20 cellular contexts compared by ENCODE assay signal in the genomic region with DNA sequence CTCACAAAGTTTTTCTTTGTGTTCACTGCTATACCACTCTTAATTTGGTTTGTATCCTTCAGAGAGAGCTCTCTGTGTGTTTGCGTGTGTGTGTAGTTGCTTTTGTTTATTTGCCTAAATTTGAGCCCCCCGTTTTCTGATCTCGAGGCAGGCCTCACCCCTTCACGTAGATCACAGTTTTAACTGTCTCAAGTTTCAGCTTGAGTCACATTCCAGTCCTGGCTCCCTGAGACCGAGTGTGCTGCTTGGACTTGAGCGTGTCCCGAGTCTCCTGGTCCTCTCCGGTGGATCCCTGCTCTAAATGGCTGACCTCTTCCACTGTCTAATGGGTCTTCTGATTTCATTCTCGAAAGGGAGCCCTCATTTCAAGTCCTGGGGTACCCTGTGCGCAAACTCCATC.
"Had no signal": no experiment of that assay in that cellular context is flagged by ENCODE, and none has a peak within 500 bp of the region (broad histone marks: within the 10 kb centered on the region; RNA-seq: fewer than 3 reads in every experiment).

No MANE protein-coding gene starts in this region.

- DNase-seq: activated CD4-positive, alpha-beta memory T cell treated with anti-CD3 and anti-CD28 coated beads, Interleukin-2, amount 10 ng/mL, durations not matched to agents 7 days and 5 days; activated CD4-positive, alpha-beta T cell treated with anti-CD3 and anti-CD28 coated beads for 36 hours; activated CD4-positive, alpha-beta T cell treated with anti-CD3 and anti-CD28 coated beads, Interleukin-2, amount 50 U/mL, for 1 hour; activated CD8-positive, alpha-beta memory T cell treated with anti-CD3 and anti-CD28 coated beads, Interleukin-2, amount 50 U/mL, for 4 hours; activated effector memory CD4-positive, alpha-beta T cell treated with Interleukin-2 at 50 U/mL for 16 hours; activated naive CD4-positive, alpha-beta T cell; aorta; central memory CD4-positive, alpha-beta T cell; Kasumi-1; KBM-7; NCI-H1105 treated with DMSO at 0.1 percent for 48 hours; NCI-H1436 treated with DMSO at 0.1 percent for 48 hours; NCI-H187; NCI-H2081; NCI-H446; NCI-H524; SHP77 treated with DMSO at 0.1 percent for 48 hours; T-helper 17 cell had no signal

- ATAC-seq: activated CD4-positive, alpha-beta T cell treated with anti-CD3 and anti-CD28 coated beads for 36 hours; T-helper 17 cell had no signal

- H3K4me3 Mint-ChIP-seq: activated CD4-positive, alpha-beta memory T cell treated with anti-CD3 and anti-CD28 coated beads, Interleukin-2, amount 10 ng/mL, durations not matched to agents 7 days and 5 days; activated CD4-positive, alpha-beta T cell treated with anti-CD3 and anti-CD28 coated beads for 36 hours; activated naive CD4-positive, alpha-beta T cell treated with anti-CD3 and anti-CD28 coated beads, Interleukin-2, amount 50 U/mL, for 24 hours; activated T-helper 1 cell treated with anti-CD3 and anti-CD28 coated beads, Interleukin-12 subunit alpha, Interleukin-12 subunit beta, Interleukin-2, Interleukin-4 antibody, amounts not matched to agents 30 ng/mL and 10 ng/mL and 1 ng/mL, durations not matched to agents 14 hours and 24 hours and 36 hours; T-helper 17 cell had no signal

- H3K27me3 Mint-ChIP-seq: activated CD4-positive, alpha-beta memory T cell treated with anti-CD3 and anti-CD28 coated beads, Interleukin-2, amount 10 ng/mL, durations not matched to agents 7 days and 5 days; activated CD4-positive, alpha-beta T cell treated with anti-CD3 and anti-CD28 coated beads for 36 hours; activated naive CD4-positive, alpha-beta T cell treated with anti-CD3 and anti-CD28 coated beads, Interleukin-2, amount 50 U/mL, for 24 hours; T-helper 17 cell had no signal

- H3K27ac Mint-ChIP-seq: activated CD4-positive, alpha-beta memory T cell treated with anti-CD3 and anti-CD28 coated beads, Interleukin-2, amount 10 ng/mL, durations not matched to agents 7 days and 5 days; activated CD4-positive, alpha-beta T cell treated with anti-CD3 and anti-CD28 coated beads for 36 hours; activated naive CD4-positive, alpha-beta T cell treated with anti-CD3 and anti-CD28 coated beads, Interleukin-2, amount 50 U/mL, for 24 hours; activated T-helper 1 cell treated with anti-CD3 and anti-CD28 coated beads, Interleukin-12 subunit alpha, Interleukin-12 subunit beta, Interleukin-2, Interleukin-4 antibody, amounts not matched to agents 30 ng/mL and 10 ng/mL and 1 ng/mL, durations not matched to agents 14 hours and 24 hours and 36 hours; T-helper 17 cell had no signal

- H3K4me1 Mint-ChIP-seq: activated CD4-positive, alpha-beta T cell treated with anti-CD3 and anti-CD28 coated beads for 36 hours; activated naive CD4-positive, alpha-beta T cell treated with anti-CD3 and anti-CD28 coated beads, Interleukin-2, amount 50 U/mL, for 24 hours had no signal

- H3K9me3 Mint-ChIP-seq: activated CD4-positive, alpha-beta memory T cell treated with anti-CD3 and anti-CD28 coated beads, Interleukin-2, amount 10 ng/mL, durations not matched to agents 7 days and 5 days; activated naive CD4-positive, alpha-beta T cell treated with anti-CD3 and anti-CD28 coated beads, Interleukin-2, amount 50 U/mL, for 24 hours; activated T-helper 1 cell treated with anti-CD3 and anti-CD28 coated beads, Interleukin-12 subunit alpha, Interleukin-12 subunit beta, Interleukin-2, Interleukin-4 antibody, amounts not matched to agents 30 ng/mL and 10 ng/mL and 1 ng/mL, durations not matched to agents 14 hours and 24 hours and 36 hours had no signal
